ENCODE assay signal across 8 cellular contexts in genomic region chr19:18153555-18154134, GRCh38. TPM values are rescaled to one million over a fixed set of nuclear protein-coding genes. Genes with fewer than 3 reads are reported as not detected.
DNase-seq lines count a peak whose midpoint lies in the region; ATAC-seq, FAIRE-seq and TF ChIP-seq lines count a peak whose summit lies in the region.

No MANE protein-coding gene starts in this region.

- peak overlapping the region; percentile 95 for H3K4me2 ChIP-seq in A549

- peaks cover 29% of the 10 kb centered on the region for H3K4me1 ChIP-seq in A549
- no peaks in the 10 kb centered on the region for H3K4me1 ChIP-seq in foreskin keratinocyte

- TF ChIP-seq EP300 in A549 (IDR thresholded peaks at IDR 0.05), result no peak

- CTCF ChIA-PET in A549 (lab: Yijun Ruan, JAX), result no interaction called here

- no peak for FAIRE-seq in A549 (lab: Jason Lieb, UNC)

- ATAC-seq in A549 (no peak), foreskin keratinocyte (no peak), GM19035 (IDR thresholded peaks at IDR 0.05; ENCODE audit: unreplicated experiment) (no peak), HG02852 (IDR thresholded peaks at IDR 0.05; ENCODE audit: unreplicated experiment) (no peak)

- no peak for TF ChIP-seq RAD21 in A549 (conservative IDR thresholded peaks at IDR 0.05 in 1 of 2, IDR thresholded peaks at IDR 0.05 in 1 of 2)

- DNase-seq in A549 (ENCODE audit: low read depth in 1 of 2, low spot score in 1 of 2) (no peak), H7 (peak; percentile 82), foreskin keratinocyte (no peak), skeletal muscle cell (ENCODE audit: low read depth) (no peak), COR-L47 (lab: John Stamatoyannopoulos, UW) (no peak)
- peak; percentile 30 to 33 for DNase-seq in activated CD4-positive, alpha-beta T cell treated with anti-CD3 and anti-CD28 coated beads, Interleukin-2, amount 50 U/mL, for 48 hours

- H3K27me3 ChIP-seq in H7 (ENCODE audit: control insufficient read depth, insufficient read depth, low read length), result no peaks in the 10 kb centered on the region
- H3K27me3 ChIP-seq in foreskin keratinocyte, result no peaks in the 10 kb centered on the region

- POLR2A ChIA-PET in A549 (lab: Yijun Ruan, JAX), result no interaction called here

- 2% methylated on average over 9 of the region's 38 CpGs for WGBS in A549 (ENCODE audit: missing lambda C conversion rate)

- TF ChIP-seq CTCF in A549 (IDR thresholded peaks at IDR 0.05) (no peak), foreskin keratinocyte (conservative IDR thresholded peaks at IDR 0.05) (no peak)

- no peaks in the 10 kb centered on the region for H3K9me3 ChIP-seq in A549

- H3K4me3 ChIP-seq in A549 (peak overlapping the region; percentile 59), H7 (ENCODE audit: insufficient read depth, low read depth, low read length) (peak overlapping the region; percentile 85), skeletal muscle cell (ENCODE audit: low read depth, low read length) (peak overlapping the region; percentile 93)

- H3K27ac ChIP-seq in A549, result peak overlapping the region; percentile 77 to 95
- peak overlapping the region; percentile 45 for H3K27ac ChIP-seq in foreskin keratinocyte

- no peak for TF ChIP-seq POLR2A in A549 (IDR thresholded peaks at IDR 0.05; ENCODE audit: low read length)

- peaks cover 4% of the 10 kb centered on the region for H3K36me3 ChIP-seq in H7 (replicated peaks; ENCODE audit: control insufficient read depth, insufficient read depth, low read length)

TF ChIP-seq in A549, 52 proteins besides CTCF, POLR2A, EP300 and RAD21:
- no peak for TF ChIP-seq CEBPB (IDR thresholded peaks at IDR 0.05)
- no peak for TF ChIP-seq RNF2 (IDR thresholded peaks at IDR 0.05; ENCODE audit: borderline replicate concordance, low read depth)
- TF ChIP-seq HMGXB4 (CRISPR knock-in tag; IDR thresholded peaks at IDR 0.05; ENCODE audit: borderline replicate concordance), result no peak
- no peak for TF ChIP-seq RARB (CRISPR knock-in tag; IDR thresholded peaks at IDR 0.05)
- 0 out of 2 replicates have a peak, but pooled peaks have one; percentile 12 for TF ChIP-seq PHF8 (IDR thresholded peaks at IDR 0.05; ENCODE audit: borderline replicate concordance, low read depth)
- no peak for TF ChIP-seq CBX2 (IDR thresholded peaks at IDR 0.05; ENCODE audit: borderline replicate concordance, low read depth)

RNA-seq across cellular contexts. Expression of gene PIK3R2, which starts 0.7 kb away (rescaled TPM):
- polyA plus RNA-seq in A549 (2011; rRNA removed), result 5.3 and 6.7 TPM in 2 replicates
- polyA plus RNA-seq in A549 (2012; cell fraction: cytosol; rRNA removed), result 8.3 and 12.6 TPM in 2 replicates
- 13.9 and 20.4 TPM in 2 replicates for polyA plus RNA-seq in A549 (2012; cell fraction: nucleus; rRNA removed)
- 8.3 to 12.4 TPM (median 9.3 TPM) in 3 replicates for polyA plus RNA-seq in A549 (2017; fragmentation: RNase III; extraction: RNeasy Plus Mini Kit Qiagen cat#74134 plus additional on column Dnase treatment)
- 4.8 and 7.7 TPM in 2 replicates for polyA minus RNA-seq in A549 (2011; rRNA and poly(A)+ RNA removed)
- total RNA-seq in H7 (2014; rRNA removed; shearing (Covaris generic)), result 26.7 and 29.0 TPM in 2 replicates
- 24.2 and 26.0 TPM in 2 replicates for total RNA-seq in foreskin keratinocyte
- polyA plus RNA-seq in foreskin keratinocyte, result 23.7 and 24.1 TPM in 2 replicates

RNA-seq across cellular contexts. Expression of gene IFI30, which starts 20.0 kb away (rescaled TPM):
- polyA plus RNA-seq in A549 (2011; rRNA removed) (11.2 and 12.3 TPM in 2 replicates), A549 (2017; fragmentation: RNase III; extraction: RNeasy Plus Mini Kit Qiagen cat#74134 plus additional on column Dnase treatment) (13.5 to 19.8 TPM (median 16.8 TPM) in 3 replicates), foreskin keratinocyte (31.7 and 32.6 TPM in 2 replicates)
- 18.6 and 19.4 TPM in 2 replicates for polyA plus RNA-seq in A549 (2012; cell fraction: cytosol; rRNA removed)
- polyA plus RNA-seq in A549 (2012; cell fraction: nucleus; rRNA removed), result 25.4 and 27.4 TPM in 2 replicates
- polyA minus RNA-seq in A549 (2011; rRNA and poly(A)+ RNA removed), result 11.9 and 12.8 TPM in 2 replicates
- 47.3 and 53.4 TPM in 2 replicates for total RNA-seq in H7 (2014; rRNA removed; shearing (Covaris generic))
- total RNA-seq in foreskin keratinocyte, result 22.0 and 22.7 TPM in 2 replicates

RNA-seq across cellular contexts. Expression of gene MPV17L2, which starts 39.4 kb away (rescaled TPM):
- polyA plus RNA-seq in A549 (2011; rRNA removed) (8.3 and 11.4 TPM in 2 replicates), A549 (2017; fragmentation: RNase III; extraction: RNeasy Plus Mini Kit Qiagen cat#74134 plus additional on column Dnase treatment) (12.2 to 13.9 TPM (median 12.3 TPM) in 3 replicates), foreskin keratinocyte (37.0 and 39.4 TPM in 2 replicates)
- polyA plus RNA-seq in A549 (2012; cell fraction: cytosol; rRNA removed), result 21.3 and 27.1 TPM in 2 replicates
- polyA plus RNA-seq in A549 (2012; cell fraction: nucleus; rRNA removed), result 11.6 and 15.3 TPM in 2 replicates
- 11.7 and 13.5 TPM in 2 replicates for polyA minus RNA-seq in A549 (2011; rRNA and poly(A)+ RNA removed)
- total RNA-seq in H7 (2014; rRNA removed; shearing (Covaris generic)), result 29.2 and 45.0 TPM in 2 replicates
- total RNA-seq in foreskin keratinocyte, result 24.5 and 26.9 TPM in 2 replicates

RNA-seq across cellular contexts. Expression of gene RAB3A, which starts 50.2 kb away (rescaled TPM):
- polyA plus RNA-seq in A549 (2011; rRNA removed) (0.39 and 1.0 TPM in 2 replicates), A549 (2017; fragmentation: RNase III; extraction: RNeasy Plus Mini Kit Qiagen cat#74134 plus additional on column Dnase treatment) (1.0 to 1.6 TPM (median 1.4 TPM) in 3 replicates), foreskin keratinocyte (0.84 and 1.5 TPM in 2 replicates)
- polyA plus RNA-seq in A549 (2012; cell fraction: cytosol; rRNA removed), result 1.8 and 2.2 TPM in 2 replicates
- 1.5 and 2.9 TPM in 2 replicates for polyA plus RNA-seq in A549 (2012; cell fraction: nucleus; rRNA removed)
- 4.0 and 4.3 TPM in 2 replicates for polyA minus RNA-seq in A549 (2011; rRNA and poly(A)+ RNA removed)
- 6.1 and 8.6 TPM in 2 replicates for total RNA-seq in H7 (2014; rRNA removed; shearing (Covaris generic))
- total RNA-seq in foreskin keratinocyte, result 0.68 and 0.85 TPM in 2 replicates

RNA-seq across cellular contexts. Expression of gene MAST3, which starts 56.1 kb away (rescaled TPM):
- 1.3 and 1.9 TPM in 2 replicates for polyA plus RNA-seq in A549 (2011; rRNA removed)
- polyA plus RNA-seq in A549 (2012; cell fraction: cytosol; rRNA removed), result 1.7 and 2.2 TPM in 2 replicates
- 6.2 TPM in 2 replicates for polyA plus RNA-seq in A549 (2012; cell fraction: nucleus; rRNA removed)
- 2.0 to 2.5 TPM (median 2.0 TPM) in 3 replicates for polyA plus RNA-seq in A549 (2017; fragmentation: RNase III; extraction: RNeasy Plus Mini Kit Qiagen cat#74134 plus additional on column Dnase treatment)
- polyA minus RNA-seq in A549 (2011; rRNA and poly(A)+ RNA removed), result 3.4 and 3.5 TPM in 2 replicates
- total RNA-seq in H7 (2014; rRNA removed; shearing (Covaris generic)), result 2.4 and 4.0 TPM in 2 replicates
- total RNA-seq in foreskin keratinocyte, result 2.3 and 2.5 TPM in 2 replicates
- polyA plus RNA-seq in foreskin keratinocyte, result 1.2 and 1.3 TPM in 2 replicates

Comparison
In these comparisons a context has a peak if more than half of its experiments do, and no peak if none do; other contexts are left out.
1. DNase-seq: peak in H7 (single experiment) and activated CD4-positive, alpha-beta T cell treated with anti-CD3 and anti-CD28 coated beads, Interleukin-2, amount 50 U/mL, for 48 hours (2 of 2); none in A549 (0 of 2), foreskin keratinocyte (0 of 2), skeletal muscle cell (single experiment) and COR-L47 (single experiment).
2. Peak in every context shown above with its lines, with median percentiles within 50 percentile points of each other: H3K4me3 ChIP-seq.